In genomic region chr22:24453853-24454252, GRCh38 we compare ENCODE assay signal across 30 cellular contexts. TPM values are rescaled to one million over a fixed set of nuclear protein-coding genes. Genes with fewer than 3 reads are reported as not detected.
"Had no signal": no experiment of that assay in that cellular context is flagged by ENCODE, and none has a peak within 500 bp of the region (broad histone marks: within the 10 kb centered on the region; RNA-seq: fewer than 3 reads in every experiment).

No MANE protein-coding gene starts in this region.

- H3K9me3 Mint-ChIP-seq: dendritic cell treated with granulocyte-macrophage colony-stimulating factor and Interleukin-4, amounts not matched to agents 40 ng/mL and 50 ng/mL, for 4 days; effector memory CD8-positive, alpha-beta T cell had no signal

- H3K4me3 Mint-ChIP-seq: dendritic cell treated with granulocyte-macrophage colony-stimulating factor and Interleukin-4, amounts not matched to agents 40 ng/mL and 50 ng/mL, for 4 days; effector memory CD8-positive, alpha-beta T cell; endodermal cell had no signal

- H2AFZ ChIP-seq: hepatocyte had no signal

- H3K4me3 ChIP-seq: colonic mucosa, coronary artery, dorsolateral prefrontal cortex, esophagus muscularis mucosa, esophagus squamous epithelium, gastrocnemius medialis, gastroesophageal sphincter, heart left ventricle, heart right ventricle, hepatocyte had no signal

- H3K79me2 ChIP-seq: hepatocyte had no signal

- ATAC-seq: effector memory CD8-positive, alpha-beta T cell; esophagus mucosa; foreskin keratinocyte; gastrocnemius medialis; gastroesophageal sphincter; heart left ventricle; heart right ventricle had no signal

- H3K36me3 ChIP-seq: colonic mucosa, esophagus muscularis mucosa, esophagus squamous epithelium, gastrocnemius medialis, gastroesophageal sphincter, heart left ventricle, heart right ventricle had no signal

- H3K9me3 ChIP-seq: colonic mucosa, esophagus muscularis mucosa, gastrocnemius medialis had no signal

- DNase-seq: colonic mucosa; cortex of kidney; dermis blood vessel endothelial cell; dorsolateral prefrontal cortex; effector CD4-positive, alpha-beta T cell; effector CD8-positive, alpha-beta T cell; effector memory CD4-positive, alpha-beta T cell; effector memory CD8-positive, alpha-beta T cell; endodermal cell; esophagus squamous epithelium; foreskin fibroblast; foreskin keratinocyte; foreskin melanocyte; gastrocnemius medialis; glutamatergic neuron; heart left ventricle; heart right ventricle had no signal

- H3K4me2 ChIP-seq: hepatocyte had no signal

- H3K27ac ChIP-seq: colonic mucosa, coronary artery, dorsolateral prefrontal cortex, epithelial cell of prostate, esophagus muscularis mucosa, esophagus squamous epithelium, foreskin keratinocyte, gastrocnemius medialis, gastroesophageal sphincter, heart left ventricle, heart right ventricle, hepatocyte had no signal

- H3K27ac Mint-ChIP-seq: dendritic cell treated with granulocyte-macrophage colony-stimulating factor and Interleukin-4, amounts not matched to agents 40 ng/mL and 50 ng/mL, for 4 days; effector memory CD8-positive, alpha-beta T cell; endodermal cell had no signal

- H3K4me1 ChIP-seq: colonic mucosa, esophagus squamous epithelium, foreskin keratinocyte had no signal

- H3K27me3 Mint-ChIP-seq: effector memory CD8-positive, alpha-beta T cell had no signal

- FAIRE-seq: endometrium, endothelial cell of umbilical vein, frontal cortex had no signal

- H3K27me3 ChIP-seq: colonic mucosa, dorsolateral prefrontal cortex, esophagus muscularis mucosa, esophagus squamous epithelium, gastrocnemius medialis, gastroesophageal sphincter, heart left ventricle, heart right ventricle, hepatocyte had no signal

RNA-seq across cellular contexts. Expression of gene ADORA2A, which starts 26.5 kb away (rescaled TPM):
- total RNA-seq: epithelial cell of proximal tubule, esophagus mucosa had no signal

RNA-seq across cellular contexts. Expression of gene UPB1, which starts 41.3 kb away (rescaled TPM):
- total RNA-seq: dermis microvascular lymphatic vessel endothelial cell, epithelial cell of proximal tubule, fibroblast of lung, foreskin keratinocyte had no signal
- polyA plus RNA-seq: foreskin keratinocyte had no signal
